ENCODE assay signal across 20 cellular contexts in genomic region chr7:22460363-22460988, GRCh38. TPM values are rescaled to one million over a fixed set of nuclear protein-coding genes. Genes with fewer than 3 reads are reported as not detected.
"Had no signal": no experiment of that assay in that cellular context is flagged by ENCODE, and none has a peak within 500 bp of the region (broad histone marks: within the 10 kb centered on the region; RNA-seq: fewer than 3 reads in every experiment).

No MANE protein-coding gene starts in this region.

- DNase-seq: dermis blood vessel endothelial cell; erythroblast; foreskin melanocyte; head of caudate nucleus; left colon; left ventricle myocardium superior; mesenchymal stem cell; midbrain; occipital lobe; pancreas; right cardiac atrium; stimulated activated CD4-positive, alpha-beta T cell treated with anti-CD3 and anti-CD28 coated beads, Interleukin-2, amount 100 ng/mL, for 48 hours; stimulated activated naive CD4-positive, alpha-beta T cell treated with Interleukin-2 at 50 U/mL for 16 hours had no signal

- ATAC-seq: left colon, left ventricle myocardium superior, pancreas, right cardiac atrium had no signal

- H3K4me1 ChIP-seq: neural progenitor cell, pancreas had no signal

- H3K4me2 ChIP-seq: hepatocyte, neural progenitor cell, smooth muscle cell had no signal

- FAIRE-seq: endothelial cell of umbilical vein, pancreas, urothelium cell line had no signal

- H3K4me3 ChIP-seq: hepatocyte, lung, neural progenitor cell, pancreas, smooth muscle cell had no signal

- H3K9me3 ChIP-seq: pancreas had no signal

- H3K27ac ChIP-seq: hepatocyte, neural progenitor cell, pancreas had no signal

RNA-seq across cellular contexts. Expression of gene STEAP1B, which starts 39.5 kb away (rescaled TPM):
- total RNA-seq: hepatocyte, kidney epithelial cell, pancreas had no signal
- polyA plus RNA-seq: pancreas, smooth muscle cell had no signal
